ENCODE assay signal across 7 cellular contexts in genomic region chr17:35313875-35314409, GRCh38. TPM values are rescaled to one million over a fixed set of nuclear protein-coding genes. Genes with fewer than 3 reads are reported as not detected.
DNase-seq lines count a peak whose midpoint lies in the region; ATAC-seq, FAIRE-seq and TF ChIP-seq lines count a peak whose summit lies in the region.

No MANE protein-coding gene starts in this region.

- no peak overlapping the region for H3K9ac ChIP-seq in astrocyte (ENCODE audit: low read length)
- H3K9ac ChIP-seq in stomach smooth muscle (ENCODE audit: low read length in 2 of 2), result no peak overlapping the region

- peaks cover 10% of the 10 kb centered on the region for H3K27me3 Mint-ChIP-seq in astrocyte (ENCODE audit: low read depth, unreplicated experiment)

- no peaks in the 10 kb centered on the region for H3K36me3 Mint-ChIP-seq in astrocyte (ENCODE audit: low read depth, unreplicated experiment)

- H4K20me1 ChIP-seq in astrocyte (ENCODE audit: insufficient read depth, low read length), result no peaks in the 10 kb centered on the region
- H4K20me1 ChIP-seq in OCI-LY7 (ENCODE audit: insufficient read depth, low read length), result no peaks in the 10 kb centered on the region

- H3K9me3 ChIP-seq in Peyer's patch (no peaks in the 10 kb centered on the region), astrocyte (ENCODE audit: insufficient read depth, low read depth, low read length) (no peaks in the 10 kb centered on the region), left lung (peaks cover 0 to 6% of the 10 kb centered on the region in 2 donors), stomach smooth muscle (ENCODE audit: control insufficient read depth in 2 of 2, low read length in 2 of 2) (no peaks in the 10 kb centered on the region), OCI-LY7 (ENCODE audit: low read length) (no peaks in the 10 kb centered on the region)

- H3K36me3 ChIP-seq in Peyer's patch, result no peaks in the 10 kb centered on the region
- no peaks in the 10 kb centered on the region for H3K36me3 ChIP-seq in astrocyte (ENCODE audit: insufficient read depth, low read length)
- no peaks in the 10 kb centered on the region for H3K36me3 ChIP-seq in left lung
- no peaks in the 10 kb centered on the region for H3K36me3 ChIP-seq in stomach smooth muscle (ENCODE audit: control insufficient read depth in 2 of 2, insufficient read depth in 2 of 2, low read length in 2 of 2)
- no peaks in the 10 kb centered on the region for H3K36me3 ChIP-seq in OCI-LY7 (ENCODE audit: insufficient read depth, low read length)

- H2AFZ ChIP-seq in astrocyte (ENCODE audit: low read depth, low read length), result peak overlapping the region; percentile 26
- H2AFZ ChIP-seq in OCI-LY7 (ENCODE audit: low read length), result no peak overlapping the region

- no peak for FAIRE-seq in astrocyte (lab: Jason Lieb, UNC)

- H3K4me3 Mint-ChIP-seq in astrocyte (ENCODE audit: unreplicated experiment), result no peak overlapping the region

- H3K4me1 ChIP-seq in Peyer's patch, result peaks cover 0 to 9% (median 0%) of the 10 kb centered on the region in 4 donors
- H3K4me1 ChIP-seq in astrocyte (ENCODE audit: insufficient read depth, low read length), result no peaks in the 10 kb centered on the region
- peaks cover 5 to 30% of the 10 kb centered on the region in 2 donors for H3K4me1 ChIP-seq in left lung
- peaks cover 17% of the 10 kb centered on the region for H3K4me1 ChIP-seq in stomach smooth muscle (ENCODE audit: control insufficient read depth, insufficient read depth, low read length)
- H3K4me1 ChIP-seq in OCI-LY7 (ENCODE audit: insufficient read depth, low read length, poor library complexity, severe bottlenecking), result no peaks in the 10 kb centered on the region

- CTCF ChIA-PET in OCI-LY7 (lab: Charles Lee; ENCODE audit: unreplicated experiment), result no interaction called here

- H3K4me1 Mint-ChIP-seq in astrocyte (ENCODE audit: low read depth, unreplicated experiment), result peaks cover 9% of the 10 kb centered on the region

- intact Hi-C loops in left lung (cut with DNase I) (loop anchor here in 1 of 2 donors (5.0 kb wide), 1 partner anchor 218 kb away; no protein-coding TSS in a partner anchor), OCI-LY7 (cut with micrococcal nuclease; ENCODE audit: unreplicated experiment) (loop anchor here (2.0 kb wide), 2 partner anchors 225 to 433 kb away; no protein-coding TSS in a partner anchor)

- no peaks in the 10 kb centered on the region for H3K79me2 ChIP-seq in astrocyte (ENCODE audit: insufficient read depth, low read length)
- H3K79me2 ChIP-seq in OCI-LY7 (ENCODE audit: insufficient read depth, low read depth, low read length), result no peaks in the 10 kb centered on the region

- no peak for ATAC-seq in left lung
- ATAC-seq in HG02610 (IDR thresholded peaks at IDR 0.05; ENCODE audit: unreplicated experiment), result no peak

- no peaks in the 10 kb centered on the region for H3K9me2 ChIP-seq in OCI-LY7 (ENCODE audit: insufficient read depth, low read length)

- BruUV-seq in OCI-LY7 (replicated peaks; lab: Mats Ljungman, UMichigan), result no TSS peak

- H3K4me2 ChIP-seq in astrocyte (ENCODE audit: low read length) (no peak overlapping the region), OCI-LY7 (ENCODE audit: low read length) (no peak overlapping the region)

- H3K27me3 ChIP-seq in Peyer's patch (no peaks in the 10 kb centered on the region), astrocyte (ENCODE audit: insufficient read depth, low read length) (peaks cover 15% of the 10 kb centered on the region), left lung (peaks cover 0 to 12% of the 10 kb centered on the region in 2 donors), stomach smooth muscle (ENCODE audit: control insufficient read depth in 1 of 2, insufficient read depth in 2 of 2, low read length in 2 of 2) (peaks cover 14% of the 10 kb centered on the region in 2 donors)

- H3K4me3 ChIP-seq in Peyer's patch, result peak overlapping the region; percentile 19 to 43 (median 38)
- H3K4me3 ChIP-seq in astrocyte (ENCODE audit: insufficient read depth, low read depth, low read length), result no peak overlapping the region
- peak overlapping the region; percentile 6 to 41 for H3K4me3 ChIP-seq in left lung
- peak overlapping the region; percentile 59 to 69 for H3K4me3 ChIP-seq in stomach smooth muscle (ENCODE audit: low read length in 2 of 2)
- no peak overlapping the region for H3K4me3 ChIP-seq in OCI-LY7 (ENCODE audit: low read depth, low read length, poor library complexity, severe bottlenecking)

- H3K27ac Mint-ChIP-seq in astrocyte (ENCODE audit: unreplicated experiment), result no peak overlapping the region

- no peak for TF ChIP-seq POLR2A in Peyer's patch (IDR thresholded peaks at IDR 0.05)

- peak in 2 of 3 donors; percentile 49 to 53 for DNase-seq in Peyer's patch
- DNase-seq in astrocyte (ENCODE audit: low read depth), result no peak
- DNase-seq in left lung, result peak in 1 of 2 donors; percentile 75
- DNase-seq in NCI-H1092 (lab: John Stamatoyannopoulos, UW), result no peak
- no peak for DNase-seq in OCI-LY7 (ENCODE audit: low spot score)

- TF ChIP-seq CTCF in Peyer's patch (IDR thresholded peaks at IDR 0.05) (no peak), astrocyte (IDR thresholded peaks at IDR 0.05; ENCODE audit: insufficient read depth, low read depth, low read length) (no peak), left lung (IDR thresholded peaks at IDR 0.05) (no peak), OCI-LY7 (conservative IDR thresholded peaks at IDR 0.05; ENCODE audit: low read length) (no peak)

- peak overlapping the region; percentile 61 to 77 (median 72) for H3K27ac ChIP-seq in Peyer's patch
- no peak overlapping the region for H3K27ac ChIP-seq in astrocyte (ENCODE audit: low read depth, low read length)
- H3K27ac ChIP-seq in left lung, result peak overlapping the region in 1 of 2 donors; percentile 65
- no peak overlapping the region for H3K27ac ChIP-seq in stomach smooth muscle (ENCODE audit: low read length)
- H3K27ac ChIP-seq in OCI-LY7 (ENCODE audit: low read depth, low read length, poor library complexity, severe bottlenecking), result no peak overlapping the region

- POLR2A ChIA-PET in OCI-LY7 (lab: Charles Lee), result interaction anchor here (0.6 kb wide), 1 partner anchor 562 kb away, joined by 3 read pairs; no protein-coding TSS in a partner anchor

- peaks cover 9% of the 10 kb centered on the region for H3K9me3 Mint-ChIP-seq in astrocyte (ENCODE audit: unreplicated experiment)

RNA-seq across cellular contexts. Expression of gene SLFN11, which starts 59.5 kb away (rescaled TPM):
- total RNA-seq in Peyer's patch (10 to 100 TPM in 1 of 4 donors, 1 to 10 TPM in 3; 3.6 to 73.4 (median 5.6) TPM), astrocyte (0.25 and 0.75 TPM in 2 replicates), left lung (10 to 100 TPM; 53.2 to 92.7 TPM), OCI-LY7 (2022) (not detected in 2 replicates)
- 0.05 TPM in 1 of 2 replicates, not detected in the other for total RNA-seq in OCI-LY7 (2014; rRNA removed; shearing (Covaris generic))

Comparison
In these comparisons a context has a peak if more than half of its experiments do, and no peak if none do; other contexts are left out.
1. DNase-seq: peak in Peyer's patch (2 of 3); none in astrocyte (single experiment), NCI-H1092 (single experiment) and OCI-LY7 (single experiment).
2. H3K27ac ChIP-seq: peak in Peyer's patch (4 of 4); none in astrocyte (single experiment), stomach smooth muscle (single experiment) and OCI-LY7 (single experiment).
3. H3K4me3 ChIP-seq: peak in Peyer's patch (4 of 4), left lung (2 of 2) and stomach smooth muscle (2 of 2); none in astrocyte (single experiment) and OCI-LY7 (single experiment).